In genomic region chr20:50617022-50617421, GRCh38 we compare ENCODE assay signal across 27 cellular contexts.
"Had no signal": no experiment of that assay in that cellular context is flagged by ENCODE, and none has a peak within 500 bp of the region (broad histone marks: within the 10 kb centered on the region; RNA-seq: fewer than 3 reads in every experiment).

No MANE protein-coding gene starts in this region.

- H3K9ac ChIP-seq: neural progenitor cell had no signal

- H3K4me2 ChIP-seq: neural progenitor cell had no signal

- ATAC-seq: left colon; left lung; lower lobe of right lung; natural killer cell; stimulated activated memory B cell treated with anti-CD40 and anti-IgM and Interleukin-4, amounts not matched to agents 10 μg/mL and 1 μg/mL and 100 μg/mL, for 72 hours; stimulated activated naive CD8-positive, alpha-beta T cell treated with anti-CD3 and anti-CD28 coated beads, Interleukin-15, amount 100 ng/mL, for 72 hours had no signal

- H3K4me1 ChIP-seq: left lung, lower lobe of right lung, right atrium auricular region, sigmoid colon, tibial nerve, uterus had no signal

- FAIRE-seq: keratinocyte, small intestine had no signal

- H2AFZ ChIP-seq: neural progenitor cell had no signal

- H3K4me3 ChIP-seq: left lung, lower lobe of right lung, neural progenitor cell, ovary, right atrium auricular region, sigmoid colon, spleen, tibial nerve, uterus had no signal

- H3K27ac ChIP-seq: left lung, lower lobe of right lung, neural progenitor cell, neutrophil, ovary, right atrium auricular region, sigmoid colon, spleen, tibial nerve, uterus had no signal

- H3K27me3 ChIP-seq: left lung, neural progenitor cell, neutrophil, ovary, right atrium auricular region, sigmoid colon, spleen, tibial nerve, uterus had no signal

- DNase-seq: hippocampal formation; left colon; lower lobe of right lung; mammary epithelial cell; mesendoderm; naive B cell; natural killer cell; nephron progenitor cell; occipital lobe; ovary; sigmoid colon; small intestine; spleen; stimulated activated CD4-positive, alpha-beta T cell treated with anti-CD3 and anti-CD28 coated beads, Interleukin-2, amount 100 ng/mL, for 48 hours; stimulated activated CD4-positive, alpha-beta T cell treated with anti-CD3 and anti-CD28 coated beads, Interleukin-4, amount 100 ng/mL, for 4 hours; stimulated activated CD8-positive, alpha-beta memory T cell treated with anti-CD3 and anti-CD28 coated beads, Interleukin-4, amount 100 ng/mL, for 48 hours; stimulated activated naive CD4-positive, alpha-beta T cell treated with Interleukin-2 at 50 U/mL for 16 hours; stimulated activated naive CD8-positive, alpha-beta T cell treated with anti-CD3 and anti-CD28 coated beads, Interleukin-15, amount 100 ng/mL, for 72 hours; substantia nigra; uterus had no signal

- H3K9me3 ChIP-seq: neutrophil, ovary, uterus had no signal

- H3K36me3 ChIP-seq: left lung, lower lobe of right lung, neural progenitor cell, neutrophil, ovary, right atrium auricular region, sigmoid colon, spleen, uterus had no signal
